23 cellular contexts compared by ENCODE assay signal in genomic region chr16:79845734-79846135, GRCh38.
DNase-seq lines count a peak whose midpoint lies in the region; ATAC-seq and TF ChIP-seq lines count a peak whose summit lies in the region.
"Had no signal": no experiment of that assay in that cellular context is flagged by ENCODE, and none has a peak within 500 bp of the region (broad histone marks: within the 10 kb centered on the region; RNA-seq: fewer than 3 reads in every experiment).

No MANE protein-coding gene starts in this region.

- H3K27me3 ChIP-seq in ascending aorta = no peaks in the 10 kb centered on the region
- H3K27me3 ChIP-seq: foreskin keratinocyte had no signal

- H3K4me1 ChIP-seq in ascending aorta = no peaks in the 10 kb centered on the region

- peak; percentile 38 for ATAC-seq in GM19395 (IDR thresholded peaks at IDR 0.05; ENCODE audit: unreplicated experiment)
- ATAC-seq: foreskin keratinocyte had no signal

- no peaks in the 10 kb centered on the region for H3K9me3 ChIP-seq in ascending aorta

- H3K27ac ChIP-seq in ascending aorta = no peak overlapping the region
- H3K27ac ChIP-seq: dorsolateral prefrontal cortex, epithelial cell of prostate, foreskin keratinocyte had no signal

- TF ChIP-seq CTCF in epithelial cell of esophagus (IDR thresholded peaks at IDR 0.05; ENCODE audit: insufficient read depth, low read depth, low read length, missing control alignments) = no peak
- no peak for TF ChIP-seq CTCF in ascending aorta (IDR thresholded peaks at IDR 0.05)

- intact Hi-C loops in ascending aorta (cut with DNase I) = no loop called here

- H3K4me3 ChIP-seq in epithelial cell of esophagus (ENCODE audit: low read length) = no peak overlapping the region
- H3K4me3 ChIP-seq in ascending aorta = no peak overlapping the region
- H3K4me3 ChIP-seq: dorsolateral prefrontal cortex had no signal

- H3K36me3 ChIP-seq in ascending aorta = no peaks in the 10 kb centered on the region

- in situ Hi-C loops in Caki2 (cut with HindIII; ENCODE audit: low pct_unique_long_range_greater_than_20kb, low sequenced_read_pairs) = no loop called here

- DNase-seq in Caki2 (ENCODE audit: low read depth) (peak; percentile 16), RKO (ENCODE audit: low spot score) (peak; percentile 4), epithelial cell of esophagus (ENCODE audit: low read depth) (peak; percentile 42), GM03348 (ENCODE audit: low spot score) (no peak), ascending aorta (ENCODE audit: low spot score in 2 of 2) (no peak), NCI-H526 (lab: John Stamatoyannopoulos, UW) (no peak)
- DNase-seq: activated CD4-positive, alpha-beta T cell treated with anti-CD3 and anti-CD28 coated beads, Interleukin-2, amount 10 ng/mL, durations not matched to agents 7 days and 5 days; activated naive CD4-positive, alpha-beta T cell treated with Interleukin-2 at 50 U/mL for 16 hours; central memory CD4-positive, alpha-beta T cell; DMS79 treated with DMSO at 0.1 percent for 48 hours; dorsolateral prefrontal cortex; foreskin keratinocyte; hippocampal formation; Karpas-422; NCI-H1105; NCI-H2081 treated with DMSO at 0.1 percent for 48 hours; NK-92 treated with Interleukin-12 subunit alpha and Interleukin-12 subunit beta, amount 100 ng/mL, for 24 hours; nucleus accumbens; small intestine; stimulated activated CD4-positive, alpha-beta T cell treated with anti-CD3 and anti-CD28 coated beads, Interleukin-4, amount 100 ng/mL, for 1 hour; trophoblast cell had no signal

Comparison
In these comparisons a context has a peak if more than half of its experiments do, and no peak if none do; other contexts are left out.
1. DNase-seq: peak in Caki2 (single experiment), RKO (single experiment) and epithelial cell of esophagus (single experiment); none in GM03348 (single experiment), ascending aorta (0 of 2) and NCI-H526 (0 of 2).